ENCODE assay signal across 22 cellular contexts in genomic region chr3:28291577-28291976, GRCh38. TPM values are rescaled to one million over a fixed set of nuclear protein-coding genes. Genes with fewer than 3 reads are reported as not detected.
DNase-seq lines count a peak whose midpoint lies in the region; ATAC-seq, FAIRE-seq and TF ChIP-seq lines count a peak whose summit lies in the region.
"Had no signal": no experiment of that assay in that cellular context is flagged by ENCODE, and none has a peak within 500 bp of the region (broad histone marks: within the 10 kb centered on the region; RNA-seq: fewer than 3 reads in every experiment).

No MANE protein-coding gene starts in this region.

- no peak for TF ChIP-seq CTCF in activated CD8-positive, alpha-beta T cell treated with anti-CD3 and anti-CD28 coated beads for 36 hours (IDR thresholded peaks at IDR 0.05)
- TF ChIP-seq CTCF in H1 (IDR thresholded peaks at IDR 0.05; ENCODE audit: control extremely low read depth in 1 of 3, insufficient read depth in 1 of 3, low read depth in 1 of 3, low read length in 3 of 3): no peak
- no peak for TF ChIP-seq CTCF in neural progenitor cell (IDR thresholded peaks at IDR 0.05)
- TF ChIP-seq CTCF in upper lobe of right lung (IDR thresholded peaks at IDR 0.05): no peak

- no peak overlapping the region for H3K14ac ChIP-seq in H1 (ENCODE audit: insufficient read length)

- peak overlapping the region; percentile 8 for H3K27ac Mint-ChIP-seq in activated CD8-positive, alpha-beta T cell treated with anti-CD3 and anti-CD28 coated beads for 36 hours
- no peak overlapping the region for H3K27ac Mint-ChIP-seq in activated CD8-positive, alpha-beta T cell treated with anti-CD3 and anti-CD28 coated beads, Interleukin-2, amount 10 ng/mL, durations not matched to agents 7 days and 5 days
- H3K27ac Mint-ChIP-seq in neural progenitor cell: no peak overlapping the region
- H3K27ac Mint-ChIP-seq: IgD-negative memory B cell had no signal

- H4K20me1 ChIP-seq in H1 (replicated peaks in 1 of 2; ENCODE audit: control insufficient read depth in 1 of 2, insufficient read depth in 2 of 2, low read length in 2 of 2) (no peaks in the 10 kb centered on the region), neural progenitor cell (ENCODE audit: low read depth) (no peaks in the 10 kb centered on the region)

- H3K56ac ChIP-seq in H1 (replicated peaks; ENCODE audit: insufficient read length, low read depth, low read length): no peak overlapping the region

- peak; percentile 51 for FAIRE-seq in GM12892 (lab: Jason Lieb, UNC)
- FAIRE-seq in H1 (lab: Jason Lieb, UNC): no peak
- FAIRE-seq: GM12891, GM18507 had no signal

- no peak for TF ChIP-seq EP300 in H1 (IDR thresholded peaks at IDR 0.05; ENCODE audit: borderline replicate concordance in 1 of 2, low read depth in 2 of 2, low read length in 2 of 2)

- no peak for DNase-seq in activated CD8-positive, alpha-beta T cell treated with anti-CD3 and anti-CD28 coated beads for 36 hours
- DNase-seq in activated CD8-positive, alpha-beta T cell treated with anti-CD3 and anti-CD28 coated beads, Interleukin-2, amount 10 ng/mL, durations not matched to agents 7 days and 5 days: no peak
- no peak for DNase-seq in GM12892 (ENCODE audit: insufficient read length)
- no peak for DNase-seq in H1 (ENCODE audit: low read depth in 1 of 2, low spot score in 2 of 2)
- DNase-seq in neural progenitor cell (ENCODE audit: low spot score): peak; percentile 26
- no peak for DNase-seq in upper lobe of right lung
- DNase-seq: AML-193, DMS153, Karpas-422, NCI-H1436, NCI-H1930, NCI-H226, NCI-H524, SHP77 had no signal

- H4K8ac ChIP-seq in H1 (ENCODE audit: extremely low read depth, insufficient read depth, low read length): no peak overlapping the region

- TF ChIP-seq POLR2A in GM12892 (IDR thresholded peaks at IDR 0.05; ENCODE audit: low read depth, low read length) (no peak), H1 (IDR thresholded peaks at IDR 0.05; ENCODE audit: control extremely low read depth in 1 of 2, low read depth in 2 of 2, low read length in 2 of 2) (no peak)

- H2BK20ac ChIP-seq in H1 (ENCODE audit: low read length): no peak overlapping the region

- H3K36me3 ChIP-seq in H1 (ENCODE audit: control insufficient read depth in 2 of 4, insufficient read depth in 4 of 4, low read length in 3 of 4) (peaks cover 0 to 6% (median 2%) of the 10 kb centered on the region in 4 experiments; a peak in 5 of 8 replicates), neural progenitor cell (no peaks in the 10 kb centered on the region), upper lobe of right lung (no peaks in the 10 kb centered on the region)

- H3K9ac ChIP-seq in H1 (replicated peaks in 1 of 4; ENCODE audit: extremely low read depth in 1 of 4, low read depth in 3 of 4, low read length in 3 of 4): no peak overlapping the region
- H3K9ac ChIP-seq in neural progenitor cell: no peak overlapping the region

- no peaks in the 10 kb centered on the region for H3K27me3 Mint-ChIP-seq in activated CD8-positive, alpha-beta T cell treated with anti-CD3 and anti-CD28 coated beads for 36 hours
- no peaks in the 10 kb centered on the region for H3K27me3 Mint-ChIP-seq in activated CD8-positive, alpha-beta T cell treated with anti-CD3 and anti-CD28 coated beads, Interleukin-2, amount 10 ng/mL, durations not matched to agents 7 days and 5 days (ENCODE audit: low read depth)
- no peaks in the 10 kb centered on the region for H3K27me3 Mint-ChIP-seq in neural progenitor cell (ENCODE audit: insufficient read depth, low read depth)
- H3K27me3 Mint-ChIP-seq: IgD-negative memory B cell had no signal

- H2BK12ac ChIP-seq in H1 (ENCODE audit: low read depth, low read length): no peak overlapping the region

- H3K27me3 ChIP-seq in H1 (replicated peaks in 1 of 4; ENCODE audit: control insufficient read depth in 3 of 4, extremely low read depth in 1 of 4, insufficient read depth in 3 of 4, low read length in 3 of 4): no peaks in the 10 kb centered on the region
- H3K27me3 ChIP-seq in neural progenitor cell: no peaks in the 10 kb centered on the region
- H3K27me3 ChIP-seq in upper lobe of right lung: no peaks in the 10 kb centered on the region

- H3K4me2 ChIP-seq in H1 (ENCODE audit: insufficient read depth in 1 of 2, low read depth in 2 of 2, low read length in 2 of 2) (no peak overlapping the region), neural progenitor cell (peak overlapping the region; percentile 16)

- no peak for ATAC-seq in activated CD8-positive, alpha-beta T cell treated with anti-CD3 and anti-CD28 coated beads for 36 hours
- ATAC-seq in activated CD8-positive, alpha-beta T cell treated with anti-CD3 and anti-CD28 coated beads, Interleukin-2, amount 10 ng/mL, durations not matched to agents 7 days and 5 days: no peak
- ATAC-seq in upper lobe of right lung: no peak
- no peak for ATAC-seq in GM18511 (IDR thresholded peaks at IDR 0.05; ENCODE audit: unreplicated experiment)
- ATAC-seq in GM21786 (IDR thresholded peaks at IDR 0.05; ENCODE audit: unreplicated experiment): no peak

- H3K79me1 ChIP-seq in H1 (ENCODE audit: low read depth, low read length): no peaks in the 10 kb centered on the region

- H3K23me2 ChIP-seq in H1 (ENCODE audit: low read depth, low read length): no peaks in the 10 kb centered on the region

- H2AFZ ChIP-seq in H1 (ENCODE audit: low read length) (no peak overlapping the region), neural progenitor cell (replicated peaks) (no peak overlapping the region)

- H2BK5ac ChIP-seq in H1 (ENCODE audit: low read depth, low read length): no peak overlapping the region

- H3K4me1 ChIP-seq in H1 (replicated peaks in 1 of 4; ENCODE audit: control insufficient read depth in 3 of 4, insufficient read depth in 4 of 4, low read length in 3 of 4): no peaks in the 10 kb centered on the region
- H3K4me1 ChIP-seq in neural progenitor cell: peaks cover 10% of the 10 kb centered on the region
- H3K4me1 ChIP-seq in upper lobe of right lung: peaks cover 4% of the 10 kb centered on the region

- peaks cover 16% of the 10 kb centered on the region for H3K36me3 Mint-ChIP-seq in activated CD8-positive, alpha-beta T cell treated with anti-CD3 and anti-CD28 coated beads for 36 hours (ENCODE audit: low read depth)
- peaks cover 14% of the 10 kb centered on the region for H3K36me3 Mint-ChIP-seq in activated CD8-positive, alpha-beta T cell treated with anti-CD3 and anti-CD28 coated beads, Interleukin-2, amount 10 ng/mL, durations not matched to agents 7 days and 5 days (ENCODE audit: low read depth)
- peaks cover 7% of the 10 kb centered on the region for H3K36me3 Mint-ChIP-seq in neural progenitor cell

- H4K91ac ChIP-seq in H1 (replicated peaks; ENCODE audit: insufficient read length, low read length): no peak overlapping the region

- no peak overlapping the region for H3K4ac ChIP-seq in H1 (replicated peaks; ENCODE audit: insufficient read length, low read depth, low read length)

- H3K27ac ChIP-seq in H1 (ENCODE audit: low read depth, low read length) (no peak overlapping the region), neural progenitor cell (no peak overlapping the region), upper lobe of right lung (no peak overlapping the region)
- H3K27ac ChIP-seq: 22Rv1, SK-N-MC had no signal

- no peak overlapping the region for H2AK5ac ChIP-seq in H1 (ENCODE audit: low read depth, low read length)

- H3K4me3 Mint-ChIP-seq in activated CD8-positive, alpha-beta T cell treated with anti-CD3 and anti-CD28 coated beads for 36 hours: no peak overlapping the region
- H3K4me3 Mint-ChIP-seq in activated CD8-positive, alpha-beta T cell treated with anti-CD3 and anti-CD28 coated beads, Interleukin-2, amount 10 ng/mL, durations not matched to agents 7 days and 5 days: no peak overlapping the region
- H3K4me3 Mint-ChIP-seq in neural progenitor cell: no peak overlapping the region
- H3K4me3 Mint-ChIP-seq: CD14-positive monocyte, IgD-negative memory B cell had no signal

- no peak for TF ChIP-seq RAD21 in H1 (IDR thresholded peaks at IDR 0.05 in 1 of 2, conservative IDR thresholded peaks at IDR 0.05 in 1 of 2; ENCODE audit: low read depth in 2 of 2, low read length in 2 of 2)

- CTCF ChIA-PET in activated CD8-positive, alpha-beta T cell treated with anti-CD3 and anti-CD28 coated beads for 36 hours (lab: Charles Lee): interaction anchor here (0.9 to 1.0 kb wide), 2 partner anchors 570 to 576 kb away, joined by 3 to 6 read pairs; partner anchors contain the start of gene EOMES
- CTCF ChIA-PET in activated CD8-positive, alpha-beta T cell treated with anti-CD3 and anti-CD28 coated beads, Interleukin-2, amount 10 ng/mL, durations not matched to agents 7 days and 5 days (lab: Charles Lee): interaction anchor here (0.7 to 1.0 kb wide), 2 partner anchors 36 to 580 kb away, joined by 3 to 4 read pairs; no protein-coding TSS in a partner anchor
- CTCF ChIA-PET in H1 (lab: Charles Lee; ENCODE audit: partially characterized antibody): interaction anchor here (1.0 to 1.4 kb wide), 2 partner anchors 8 to 23 kb away, joined by 3 to 4 read pairs; no protein-coding TSS in a partner anchor

- H3K4me1 Mint-ChIP-seq in activated CD8-positive, alpha-beta T cell treated with anti-CD3 and anti-CD28 coated beads for 36 hours (ENCODE audit: low read depth): peaks cover 33% of the 10 kb centered on the region
- peaks cover 8% of the 10 kb centered on the region for H3K4me1 Mint-ChIP-seq in activated CD8-positive, alpha-beta T cell treated with anti-CD3 and anti-CD28 coated beads, Interleukin-2, amount 10 ng/mL, durations not matched to agents 7 days and 5 days (ENCODE audit: low read depth)
- no peaks in the 10 kb centered on the region for H3K4me1 Mint-ChIP-seq in neural progenitor cell

- H2BK15ac ChIP-seq in H1 (ENCODE audit: low read length): no peak overlapping the region

- H3K9me3 Mint-ChIP-seq in activated CD8-positive, alpha-beta T cell treated with anti-CD3 and anti-CD28 coated beads for 36 hours: peaks cover 6% of the 10 kb centered on the region
- no peaks in the 10 kb centered on the region for H3K9me3 Mint-ChIP-seq in activated CD8-positive, alpha-beta T cell treated with anti-CD3 and anti-CD28 coated beads, Interleukin-2, amount 10 ng/mL, durations not matched to agents 7 days and 5 days (ENCODE audit: insufficient read depth)
- H3K9me3 Mint-ChIP-seq in neural progenitor cell: no peaks in the 10 kb centered on the region

- intact Hi-C loops in activated CD8-positive, alpha-beta T cell treated with anti-CD3 and anti-CD28 coated beads for 36 hours (cut with micrococcal nuclease): no loop called here
- intact Hi-C loops in upper lobe of right lung (cut with DNase I): no loop called here

- H4K5ac ChIP-seq in H1 (ENCODE audit: insufficient read length, low read depth, low read length): no peak overlapping the region

- H3K9me3 ChIP-seq in H1 (ENCODE audit: insufficient read depth in 2 of 2, low read depth in 1 of 2, low read length in 1 of 2) (peaks cover 0 to 4% of the 10 kb centered on the region in 2 experiments; a peak in 1 of 4 replicates), neural progenitor cell (ENCODE audit: low read depth) (no peaks in the 10 kb centered on the region), upper lobe of right lung (no peaks in the 10 kb centered on the region)

- H3K4me3 ChIP-seq in H1 (ENCODE audit: extremely low read depth in 1 of 4, insufficient read depth in 2 of 4, low read depth in 3 of 4, low read length in 4 of 4) (no peak overlapping the region), neural progenitor cell (no peak overlapping the region), upper lobe of right lung (no peak overlapping the region)
- H3K4me3 ChIP-seq: SK-N-MC had no signal

- H3K79me2 ChIP-seq in H1 (ENCODE audit: control insufficient read depth in 1 of 2, insufficient read depth in 2 of 2, low read length in 2 of 2): no peaks in the 10 kb centered on the region
- H3K79me2 ChIP-seq in neural progenitor cell (ENCODE audit: low read depth): no peaks in the 10 kb centered on the region

- no peak overlapping the region for H3K23ac ChIP-seq in H1 (ENCODE audit: insufficient read length)

- POLR2A ChIA-PET in activated CD8-positive, alpha-beta T cell treated with anti-CD3 and anti-CD28 coated beads for 36 hours (lab: Charles Lee): no interaction called here
- POLR2A ChIA-PET in activated CD8-positive, alpha-beta T cell treated with anti-CD3 and anti-CD28 coated beads, Interleukin-2, amount 10 ng/mL, durations not matched to agents 7 days and 5 days (lab: Charles Lee): no interaction called here
- POLR2A ChIA-PET in H1 (lab: Charles Lee; ENCODE audit: partially characterized antibody): no interaction called here

- no peak overlapping the region for H3K18ac ChIP-seq in H1 (ENCODE audit: extremely low read depth, low read length)

- H3F3A ChIP-seq in neural progenitor cell (ENCODE audit: low read depth): no peaks in the 10 kb centered on the region

- no peak overlapping the region for H2BK120ac ChIP-seq in H1 (replicated peaks; ENCODE audit: low read depth, low read length)

RNA-seq across cellular contexts. Expression of gene CMC1, which starts 50.2 kb away (rescaled TPM):
- 10 to 100 TPM; 22.4 to 29.0 TPM for total RNA-seq in activated CD8-positive, alpha-beta T cell treated with anti-CD3 and anti-CD28 coated beads for 36 hours
- 10 to 100 TPM; 16.8 to 20.8 TPM for total RNA-seq in activated CD8-positive, alpha-beta T cell treated with anti-CD3 and anti-CD28 coated beads, Interleukin-2, amount 10 ng/mL, durations not matched to agents 7 days and 5 days
- 46.0 TPM for polyA plus RNA-seq in GM12892 (2012; ENCODE audit: missing spikeins)
- 17.8 and 19.4 TPM in 2 replicates for total RNA-seq in H1 (2021; fragmentation: NEBNext Ultra II Directional; extraction: Animal tissue kit (Norgen Biotek cat#: 25700))
- polyA plus RNA-seq in H1 (2011; rRNA removed): 11.4 and 13.7 TPM in 2 replicates
- 16.7 TPM for polyA plus RNA-seq in H1 (2011; cell fraction: cytosol; rRNA removed)
- 8.3 TPM for polyA plus RNA-seq in H1 (2011; cell fraction: nucleus; rRNA removed)
- 19.3 to 34.2 TPM (median 20.6 TPM) in 4 replicates for polyA plus RNA-seq in H1 (2012, experiment 1 of 2)
- 39.3 TPM for polyA plus RNA-seq in H1 (2012, experiment 2 of 2)
- 96.1 TPM for polyA plus RNA-seq in H1 (2013, experiment 1 of 2)
- polyA plus RNA-seq in H1 (2013, experiment 2 of 2): 86.9 TPM
- polyA minus RNA-seq in H1 (2011; rRNA and poly(A)+ RNA removed): 2.2 and 3.7 TPM in 2 replicates
- 7.6 TPM for polyA minus RNA-seq in H1 (2011; cell fraction: cytosol; rRNA and poly(A)+ RNA removed)
- polyA minus RNA-seq in H1 (2011; cell fraction: nucleus; rRNA and poly(A)+ RNA removed): 36.1 TPM
- total RNA-seq in neural progenitor cell (ENCODE audit: low replicate concordance): 13.0 and 21.4 TPM in 2 replicates
- 17.8 TPM for total RNA-seq in upper lobe of right lung

RNA-seq across cellular contexts. Expression of gene ZCWPW2, which starts 56.9 kb away (rescaled TPM):
- total RNA-seq in activated CD8-positive, alpha-beta T cell treated with anti-CD3 and anti-CD28 coated beads for 36 hours: under 1 TPM in 1 of 2 experiments, not detected in 1; 0.68 TPM
- under 1 TPM; 0.31 to 0.42 TPM for total RNA-seq in activated CD8-positive, alpha-beta T cell treated with anti-CD3 and anti-CD28 coated beads, Interleukin-2, amount 10 ng/mL, durations not matched to agents 7 days and 5 days
- polyA plus RNA-seq in GM12892 (2012; ENCODE audit: missing spikeins): 0.34 TPM
- 0.33 and 0.39 TPM in 2 replicates for total RNA-seq in H1 (2021; fragmentation: NEBNext Ultra II Directional; extraction: Animal tissue kit (Norgen Biotek cat#: 25700))
- 0.06 and 0.11 TPM in 2 replicates for polyA plus RNA-seq in H1 (2011; rRNA removed)
- polyA plus RNA-seq in H1 (2011; cell fraction: cytosol; rRNA removed): 0.09 TPM
- polyA plus RNA-seq in H1 (2011; cell fraction: nucleus; rRNA removed): not detected
- polyA plus RNA-seq in H1 (2012, experiment 1 of 2): not detected in 4 replicates
- polyA plus RNA-seq in H1 (2012, experiment 2 of 2): not detected
- polyA plus RNA-seq in H1 (2013, experiment 1 of 2): 0.22 TPM
- polyA plus RNA-seq in H1 (2013, experiment 2 of 2): 0.15 TPM
- polyA minus RNA-seq in H1 (2011; rRNA and poly(A)+ RNA removed): not detected in 2 replicates
- not detected for polyA minus RNA-seq in H1 (2011; cell fraction: cytosol; rRNA and poly(A)+ RNA removed)
- polyA minus RNA-seq in H1 (2011; cell fraction: nucleus; rRNA and poly(A)+ RNA removed): not detected
- total RNA-seq in neural progenitor cell (ENCODE audit: low replicate concordance) (0.60 and 0.87 TPM in 2 replicates), upper lobe of right lung (0.96 TPM)

RNA-seq across cellular contexts. Expression of gene AZI2, which starts 57.0 kb away (rescaled TPM):
- total RNA-seq in activated CD8-positive, alpha-beta T cell treated with anti-CD3 and anti-CD28 coated beads for 36 hours: 10 to 100 TPM; 35.1 to 39.1 TPM
- total RNA-seq in activated CD8-positive, alpha-beta T cell treated with anti-CD3 and anti-CD28 coated beads, Interleukin-2, amount 10 ng/mL, durations not matched to agents 7 days and 5 days: 10 to 100 TPM; 52.0 to 55.3 TPM
- polyA plus RNA-seq in GM12892 (2012; ENCODE audit: missing spikeins): 31.0 TPM
- 36.1 and 39.2 TPM in 2 replicates for total RNA-seq in H1 (2021; fragmentation: NEBNext Ultra II Directional; extraction: Animal tissue kit (Norgen Biotek cat#: 25700))
- polyA plus RNA-seq in H1 (2011; rRNA removed): 11.6 and 17.4 TPM in 2 replicates
- polyA plus RNA-seq in H1 (2011; cell fraction: cytosol; rRNA removed): 24.5 TPM
- 22.7 TPM for polyA plus RNA-seq in H1 (2011; cell fraction: nucleus; rRNA removed)
- polyA plus RNA-seq in H1 (2012, experiment 1 of 2): 24.0 to 30.2 TPM (median 25.2 TPM) in 4 replicates
- 1.7 TPM for polyA plus RNA-seq in H1 (2012, experiment 2 of 2)
- polyA plus RNA-seq in H1 (2013, experiment 1 of 2): 26.2 TPM
- 24.3 TPM for polyA plus RNA-seq in H1 (2013, experiment 2 of 2)
- polyA minus RNA-seq in H1 (2011; rRNA and poly(A)+ RNA removed): 18.5 and 19.1 TPM in 2 replicates
- polyA minus RNA-seq in H1 (2011; cell fraction: cytosol; rRNA and poly(A)+ RNA removed): 8.1 TPM
- polyA minus RNA-seq in H1 (2011; cell fraction: nucleus; rRNA and poly(A)+ RNA removed): 67.7 TPM
- total RNA-seq in neural progenitor cell (ENCODE audit: low replicate concordance) (61.2 and 74.0 TPM in 2 replicates), upper lobe of right lung (84.6 TPM)
